ENCODE assay signal across 29 cellular contexts in genomic region chr16:87593710-87594258, GRCh38. TPM values are rescaled to one million over a fixed set of nuclear protein-coding genes. Genes with fewer than 3 reads are reported as not detected.
"Had no signal": no experiment of that assay in that cellular context is flagged by ENCODE, and none has a peak within 500 bp of the region (broad histone marks: within the 10 kb centered on the region; RNA-seq: fewer than 3 reads in every experiment).

No MANE protein-coding gene starts in this region.

- ATAC-seq: esophagus mucosa; gastrocnemius medialis; left lobe of liver; mucosa of descending colon; natural killer cell treated with Interleukin-12 subunit alpha and Interleukin-12 subunit beta and Interleukin-15 and Interleukin-18, amount 100 ng/mL, for 72 hours; sciatic nerve; stimulated activated naive CD8-positive, alpha-beta T cell treated with anti-CD3 and anti-CD28 coated beads, Interleukin-15, amount 100 ng/mL, for 72 hours; upper lobe of right lung had no signal

- DNase-seq: effector CD8-positive, alpha-beta T cell; endodermal cell; foreskin fibroblast; gastrocnemius medialis; heart left ventricle; kidney; mesenchymal stem cell; mucosa of descending colon; naive B cell; stimulated activated CD4-positive, alpha-beta T cell treated with anti-CD3 and anti-CD28 coated beads, Interleukin-12 subunit alpha, Interleukin-12 subunit beta, amount 100 ng/mL, for 4 hours; stimulated activated CD4-positive, alpha-beta T cell treated with anti-CD3 and anti-CD28 coated beads, Interleukin-1b, Interleukin-23, amount 100 ng/mL, for 48 hours; stimulated activated CD4-positive, alpha-beta T cell treated with anti-CD3 and anti-CD28 coated beads, Interleukin-4, amount 100 ng/mL, for 1 hour; stimulated activated CD8-positive, alpha-beta memory T cell treated with anti-CD3 and anti-CD28 coated beads, Interleukin-4, amount 100 ng/mL, for 48 hours; stimulated activated naive CD4-positive, alpha-beta T cell; stimulated activated naive CD8-positive, alpha-beta T cell treated with anti-CD3 and anti-CD28 coated beads, Interleukin-15, amount 100 ng/mL, for 72 hours; transverse colon; upper lobe of right lung; uterus had no signal

- H3K36me3 ChIP-seq: gastrocnemius medialis, heart left ventricle, neutrophil, suprapubic skin, transverse colon, upper lobe of right lung, uterus had no signal

- FAIRE-seq: kidney had no signal

- H3K4me1 ChIP-seq: parathyroid adenoma, suprapubic skin, upper lobe of right lung, uterus had no signal

- H3K79me2 ChIP-seq: hepatocyte, parathyroid adenoma had no signal

- H2AFZ ChIP-seq: hepatocyte, parathyroid adenoma had no signal

- H3K27ac ChIP-seq: epithelial cell of prostate, gastrocnemius medialis, heart left ventricle, hepatocyte, neutrophil, parathyroid adenoma, suprapubic skin, transverse colon, upper lobe of right lung, uterus had no signal

- H3K9ac ChIP-seq: parathyroid adenoma had no signal

- H3K27me3 ChIP-seq: uterus had no signal

- H3K4me3 ChIP-seq: gastrocnemius medialis, heart left ventricle, hepatocyte, mucosa of descending colon, smooth muscle cell, suprapubic skin, transverse colon, upper lobe of right lung, uterus had no signal

- H3K4me2 ChIP-seq: hepatocyte, smooth muscle cell had no signal

- H3K9me3 ChIP-seq: gastrocnemius medialis, mucosa of descending colon, neutrophil, suprapubic skin, transverse colon, upper lobe of right lung, uterus had no signal

RNA-seq across cellular contexts. Expression of gene JPH3, which starts 8.5 kb away (rescaled TPM):
- total RNA-seq: gastrocnemius medialis; left lobe of liver; lower leg skin; natural killer cell treated with Interleukin-12 subunit alpha and Interleukin-12 subunit beta and Interleukin-15 and Interleukin-18, amount 100 ng/mL, for 72 hours; suprapubic skin had no signal
